In genomic region chr4:82519776-82520175, GRCh38 we compare ENCODE assay signal across 16 cellular contexts. TPM values are rescaled to one million over a fixed set of nuclear protein-coding genes. Genes with fewer than 3 reads are reported as not detected.
"Had no signal": no experiment of that assay in that cellular context is flagged by ENCODE, and none has a peak within 500 bp of the region (broad histone marks: within the 10 kb centered on the region; RNA-seq: fewer than 3 reads in every experiment).

No MANE protein-coding gene starts in this region.

- H3K4me2 ChIP-seq: smooth muscle cell had no signal

- DNase-seq: activated CD4-positive, alpha-beta memory T cell treated with anti-CD3 and anti-CD28 coated beads for 36 hours; activated CD8-positive, alpha-beta memory T cell treated with anti-CD3 and anti-CD28 coated beads, Interleukin-2, amount 10 ng/mL, durations not matched to agents 7 days and 5 days; activated naive CD4-positive, alpha-beta T cell treated with anti-CD3 and anti-CD28 coated beads, Interleukin-2, amount 10 ng/mL, durations not matched to agents 7 days and 5 days; activated T-cell treated with anti-CD3 and anti-CD28 coated beads, Interleukin-2, amount 50 U/mL, for 1 hour; central memory CD4-positive, alpha-beta T cell; effector CD4-positive, alpha-beta T cell; hippocampal formation; occipital lobe; right cardiac atrium; upper lobe of right lung; WERI-Rb-1 had no signal

- H3K4me3 ChIP-seq: coronary artery, prostate gland, smooth muscle cell, upper lobe of right lung had no signal

- ATAC-seq: activated CD8-positive, alpha-beta memory T cell treated with anti-CD3 and anti-CD28 coated beads, Interleukin-2, amount 10 ng/mL, durations not matched to agents 7 days and 5 days; upper lobe of right lung had no signal

- H3K36me3 ChIP-seq: prostate gland, upper lobe of right lung, WERI-Rb-1 had no signal

- H3K4me1 ChIP-seq: prostate gland, upper lobe of right lung had no signal

- H3K27me3 ChIP-seq: upper lobe of right lung had no signal

- H3K9me3 ChIP-seq: prostate gland, upper lobe of right lung had no signal

- H3K27ac ChIP-seq: coronary artery, prostate gland, upper lobe of right lung, WERI-Rb-1 had no signal

RNA-seq across cellular contexts. Expression of gene TMEM150C, which starts 42.0 kb away (rescaled TPM):
- total RNA-seq: activated CD4-positive, alpha-beta memory T cell treated with anti-CD3 and anti-CD28 coated beads for 36 hours; activated CD8-positive, alpha-beta memory T cell treated with anti-CD3 and anti-CD28 coated beads, Interleukin-2, amount 10 ng/mL, durations not matched to agents 7 days and 5 days; activated T-helper 2 cell treated with anti-CD3 and anti-CD28 coated beads, Interferon-gamma antibody, Interleukin-2, Interleukin-4, amounts not matched to agents 10 μg/mL and 5 μg/mL and 100 μg/mL, durations not matched to agents 14 hours and 24 hours and 36 hours; T-helper 1 cell treated with Interleukin-12 subunit alpha and Interleukin-12 subunit beta and Interleukin-4 antibody, amounts not matched to agents 30 ng/mL and 1 ng/mL, for 36 hours had no signal
